Comparison of ENCODE assay signal across 35 cellular contexts in the genomic region with DNA sequence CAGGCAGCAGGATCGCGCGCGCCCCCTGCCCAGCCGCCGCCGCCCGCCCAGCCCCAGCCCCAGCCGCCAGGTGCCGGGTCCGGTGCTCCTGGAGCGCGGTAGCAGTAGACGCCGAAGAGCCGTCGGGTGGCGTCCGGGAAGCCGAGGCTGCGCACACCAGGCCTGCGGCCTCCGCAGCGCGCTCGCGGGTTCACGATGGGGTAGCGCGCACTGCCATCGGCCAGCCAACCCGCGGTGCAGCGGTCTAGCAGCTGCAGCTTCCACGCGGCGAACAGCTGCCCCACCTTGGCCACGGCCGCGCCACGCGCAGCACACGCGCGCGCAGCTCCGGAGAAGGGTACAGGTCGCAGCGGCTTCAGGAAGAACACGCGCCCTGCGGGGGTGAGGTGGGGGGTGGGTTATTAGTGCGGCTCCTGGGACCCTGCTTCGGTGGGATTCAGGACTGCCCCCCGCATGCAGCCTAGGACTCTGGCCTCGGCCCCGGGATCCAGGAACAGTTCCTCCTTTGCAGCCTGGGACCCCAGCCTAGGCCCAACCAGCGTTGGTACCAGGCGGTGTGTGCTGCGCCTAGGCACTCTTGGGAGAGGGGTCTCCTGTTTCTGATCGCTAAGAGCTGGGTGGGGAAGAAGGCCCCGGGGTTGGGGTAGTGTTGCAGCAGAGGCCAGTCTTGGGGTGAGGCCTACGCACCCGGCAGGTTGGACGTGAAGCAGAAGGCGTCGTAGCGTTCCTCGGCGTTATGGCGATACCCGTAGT. TPM values are rescaled to one million over a fixed set of nuclear protein-coding genes. Genes with fewer than 3 reads are reported as not detected.
"Had no signal": no experiment of that assay in that cellular context is flagged by ENCODE, and none has a peak within 500 bp of the region (broad histone marks: within the 10 kb centered on the region; RNA-seq: fewer than 3 reads in every experiment).

No MANE protein-coding gene starts in this region.

- H3K4me1 ChIP-seq: body of pancreas had no signal

- H3K9me3 ChIP-seq: adrenal gland, body of pancreas had no signal

- DNase-seq: activated CD4-positive, alpha-beta memory T cell treated with anti-CD3 and anti-CD28 coated beads for 36 hours; activated CD4-positive, alpha-beta T cell treated with anti-CD3 and anti-CD28 coated beads for 36 hours; activated CD4-positive, alpha-beta T cell treated with anti-CD3 and anti-CD28 coated beads, Interleukin-2, amount 10 ng/mL, durations not matched to agents 24 days and 14 days; activated CD4-positive, CD25-positive, alpha-beta regulatory T cell; activated CD4-positive, CD25-positive, alpha-beta regulatory T cell treated with anti-CD3 and anti-CD28 coated beads, Interleukin-2, amount 50 U/mL, for 72 hours; activated CD8-positive, alpha-beta memory T cell treated with anti-CD3 and anti-CD28 coated beads, Interleukin-2, amount 10 ng/mL, durations not matched to agents 7 days and 5 days; activated CD8-positive, alpha-beta memory T cell treated with anti-CD3 and anti-CD28 coated beads, Interleukin-2, amount 50 U/mL, for 4 hours; activated CD8-positive, alpha-beta T cell treated with anti-CD3 and anti-CD28 coated beads, Interleukin-2, amount 10 ng/mL, durations not matched to agents 7 days and 5 days; activated effector memory CD4-positive, alpha-beta T cell treated with anti-CD3 and anti-CD28 coated beads, Interleukin-2, amount 50 U/mL, for 16 hours; activated naive CD4-positive, alpha-beta T cell treated with anti-CD3 and anti-CD28 coated beads for 36 hours; activated naive CD8-positive, alpha-beta T cell treated with anti-CD3 and anti-CD28 coated beads for 36 hours; activated naive CD8-positive, alpha-beta T cell treated with anti-CD3 and anti-CD28 coated beads, Interleukin-2, amount 50 U/mL, for 24 hours; activated T-cell treated with anti-CD3 and anti-CD28 coated beads, Interleukin-2, amount 50 U/mL, for 1 hour; activated T-cell treated with anti-CD3 and anti-CD28 coated beads, Interleukin-2, amount 50 U/mL, for 48 hours; adrenal gland; aorta; cortex of kidney; dermis blood vessel endothelial cell; effector CD4-positive, alpha-beta T cell; effector memory CD8-positive, alpha-beta T cell; esophagus squamous epithelium; foreskin melanocyte; head of caudate nucleus; T-helper 2 cell had no signal

- H3K4me3 ChIP-seq: adrenal gland, body of pancreas, esophagus squamous epithelium, gastroesophageal sphincter had no signal

- H3K36me3 ChIP-seq: adrenal gland, esophagus squamous epithelium, gastroesophageal sphincter had no signal

- H3K27ac ChIP-seq: adrenal gland, body of pancreas, epithelial cell of prostate, esophagus squamous epithelium, gastroesophageal sphincter had no signal

- FAIRE-seq: colon had no signal

- ATAC-seq: activated CD4-positive, alpha-beta T cell treated with anti-CD3 and anti-CD28 coated beads for 36 hours; activated CD8-positive, alpha-beta memory T cell treated with anti-CD3 and anti-CD28 coated beads, Interleukin-2, amount 10 ng/mL, durations not matched to agents 7 days and 5 days; activated CD8-positive, alpha-beta T cell treated with anti-CD3 and anti-CD28 coated beads, Interleukin-2, amount 10 ng/mL, durations not matched to agents 7 days and 5 days; activated naive CD8-positive, alpha-beta T cell treated with anti-CD3 and anti-CD28 coated beads, Interleukin-2, amount 50 U/mL, for 24 hours; body of pancreas; effector memory CD8-positive, alpha-beta T cell; gastroesophageal sphincter had no signal

RNA-seq across cellular contexts. Expression of gene TM6SF2, which starts 15.1 kb away (rescaled TPM):
- total RNA-seq: activated CD4-positive, alpha-beta memory T cell treated with anti-CD3 and anti-CD28 coated beads for 36 hours; activated CD4-positive, alpha-beta T cell treated with anti-CD3 and anti-CD28 coated beads for 36 hours; activated CD4-positive, alpha-beta T cell treated with anti-CD3 and anti-CD28 coated beads, Interleukin-2, amount 10 ng/mL, durations not matched to agents 24 days and 14 days; activated CD8-positive, alpha-beta memory T cell treated with anti-CD3 and anti-CD28 coated beads for 36 hours; activated CD8-positive, alpha-beta memory T cell treated with anti-CD3 and anti-CD28 coated beads, Interleukin-2, amount 10 ng/mL, durations not matched to agents 7 days and 5 days; activated CD8-positive, alpha-beta T cell treated with anti-CD3 and anti-CD28 coated beads, Interleukin-2, amount 10 ng/mL, durations not matched to agents 7 days and 5 days; activated naive CD4-positive, alpha-beta T cell treated with anti-CD3 and anti-CD28 coated beads for 36 hours; activated naive CD8-positive, alpha-beta T cell treated with anti-CD3 and anti-CD28 coated beads for 36 hours; activated T-helper 1 cell treated with anti-CD3 and anti-CD28 coated beads, Interleukin-12 subunit alpha, Interleukin-12 subunit beta, Interleukin-2, Interleukin-4 antibody, amounts not matched to agents 30 ng/mL and 10 ng/mL and 1 ng/mL, durations not matched to agents 14 hours and 24 hours and 36 hours; activated T-helper 2 cell treated with anti-CD3 and anti-CD28 coated beads, Interferon-gamma antibody, Interleukin-2, Interleukin-4, amounts not matched to agents 10 μg/mL and 5 μg/mL and 100 μg/mL, durations not matched to agents 14 hours and 24 hours and 36 hours; body of pancreas; dermis blood vessel endothelial cell; gastroesophageal sphincter; T-helper 1 cell treated with Interleukin-12 subunit alpha and Interleukin-12 subunit beta and Interleukin-4 antibody, amounts not matched to agents 30 ng/mL and 1 ng/mL, for 36 hours had no signal

RNA-seq across cellular contexts. Expression of gene NCAN, which starts 46.3 kb away (rescaled TPM):
- total RNA-seq: activated CD4-positive, alpha-beta T cell treated with anti-CD3 and anti-CD28 coated beads for 36 hours; activated CD4-positive, alpha-beta T cell treated with anti-CD3 and anti-CD28 coated beads, Interleukin-2, amount 10 ng/mL, durations not matched to agents 24 days and 14 days; activated CD8-positive, alpha-beta memory T cell treated with anti-CD3 and anti-CD28 coated beads for 36 hours; activated CD8-positive, alpha-beta T cell treated with anti-CD3 and anti-CD28 coated beads, Interleukin-2, amount 10 ng/mL, durations not matched to agents 7 days and 5 days; activated naive CD4-positive, alpha-beta T cell treated with anti-CD3 and anti-CD28 coated beads for 36 hours; activated naive CD8-positive, alpha-beta T cell treated with anti-CD3 and anti-CD28 coated beads for 36 hours; activated T-helper 1 cell treated with anti-CD3 and anti-CD28 coated beads, Interleukin-12 subunit alpha, Interleukin-12 subunit beta, Interleukin-2, Interleukin-4 antibody, amounts not matched to agents 30 ng/mL and 10 ng/mL and 1 ng/mL, durations not matched to agents 14 hours and 24 hours and 36 hours; activated T-helper 2 cell treated with anti-CD3 and anti-CD28 coated beads, Interferon-gamma antibody, Interleukin-2, Interleukin-4, amounts not matched to agents 10 μg/mL and 5 μg/mL and 100 μg/mL, durations not matched to agents 14 hours and 24 hours and 36 hours; aorta; body of pancreas; chondrocyte; dermis blood vessel endothelial cell; esophagus squamous epithelium; fibroblast of villous mesenchyme had no signal
- polyA plus RNA-seq: aorta, fibroblast of lung had no signal
